Comparison of ENCODE assay signal across 26 cellular contexts in the genomic region with DNA sequence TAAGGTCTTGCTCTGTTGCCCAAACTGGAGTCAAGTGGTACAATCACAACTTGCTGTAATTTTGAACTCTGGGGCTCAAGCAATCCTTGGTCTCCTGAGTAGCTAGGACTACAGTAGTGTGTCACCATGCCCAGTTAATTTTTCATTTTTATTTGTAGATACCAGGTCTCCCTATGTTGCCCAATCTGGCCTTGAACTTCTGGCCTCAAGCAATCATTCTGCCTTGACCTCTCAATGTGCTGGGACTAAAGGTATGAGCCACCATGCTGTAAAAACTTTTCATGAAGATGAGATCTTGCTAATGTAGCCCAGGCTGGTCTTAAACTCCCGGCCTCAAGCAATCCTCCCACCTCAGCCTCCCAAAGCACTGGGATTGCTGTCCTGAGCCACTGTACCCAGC.
"Had no signal": no experiment of that assay in that cellular context is flagged by ENCODE, and none has a peak within 500 bp of the region (broad histone marks: within the 10 kb centered on the region; RNA-seq: fewer than 3 reads in every experiment).

No MANE protein-coding gene starts in this region.

- H3K9me3 Mint-ChIP-seq: dendritic cell treated with granulocyte-macrophage colony-stimulating factor and Interleukin-4, amounts not matched to agents 40 ng/mL and 50 ng/mL, for 4 days; effector memory CD8-positive, alpha-beta T cell had no signal

- H3K4me1 Mint-ChIP-seq: endodermal cell had no signal

- H3K27ac Mint-ChIP-seq: dendritic cell treated with granulocyte-macrophage colony-stimulating factor and Interleukin-4, amounts not matched to agents 40 ng/mL and 50 ng/mL, for 4 days; effector memory CD8-positive, alpha-beta T cell; endodermal cell had no signal

- H3K9me3 ChIP-seq: colonic mucosa, esophagus muscularis mucosa, esophagus squamous epithelium, gastroesophageal sphincter had no signal

- FAIRE-seq: endothelial cell of umbilical vein had no signal

- DNase-seq: colonic mucosa; cortex of kidney; dermis blood vessel endothelial cell; dorsolateral prefrontal cortex; effector CD4-positive, alpha-beta T cell; effector CD8-positive, alpha-beta T cell; effector memory CD4-positive, alpha-beta T cell; effector memory CD8-positive, alpha-beta T cell; endodermal cell; erythroblast; esophagus squamous epithelium; foreskin fibroblast; foreskin keratinocyte; foreskin melanocyte; gastrocnemius medialis; glutamatergic neuron; head of caudate nucleus; heart left ventricle; heart right ventricle had no signal

- H3K36me3 ChIP-seq: colonic mucosa, esophagus muscularis mucosa, esophagus squamous epithelium, gastrocnemius medialis, gastroesophageal sphincter, heart left ventricle, heart right ventricle had no signal

- ATAC-seq: effector memory CD8-positive, alpha-beta T cell; esophagus mucosa; foreskin keratinocyte; gastrocnemius medialis; gastroesophageal sphincter; heart left ventricle; heart right ventricle had no signal

- H3K27ac ChIP-seq: colonic mucosa, coronary artery, dorsolateral prefrontal cortex, epithelial cell of prostate, esophagus muscularis mucosa, esophagus squamous epithelium, foreskin keratinocyte, gastrocnemius medialis, gastroesophageal sphincter, heart left ventricle, heart right ventricle had no signal

- H3K4me1 ChIP-seq: colonic mucosa, esophagus muscularis mucosa, esophagus squamous epithelium, foreskin keratinocyte, gastrocnemius medialis, gastroesophageal sphincter, heart left ventricle, heart right ventricle had no signal

- H3K4me3 Mint-ChIP-seq: dendritic cell treated with granulocyte-macrophage colony-stimulating factor and Interleukin-4, amounts not matched to agents 40 ng/mL and 50 ng/mL, for 4 days; effector memory CD8-positive, alpha-beta T cell; endodermal cell had no signal

- H3K27me3 ChIP-seq: colonic mucosa, dorsolateral prefrontal cortex, esophagus muscularis mucosa, esophagus squamous epithelium, foreskin keratinocyte, gastrocnemius medialis, gastroesophageal sphincter, heart left ventricle, heart right ventricle had no signal

- H3K4me3 ChIP-seq: colonic mucosa, coronary artery, dorsolateral prefrontal cortex, esophagus muscularis mucosa, esophagus squamous epithelium, gastrocnemius medialis, gastroesophageal sphincter, heart left ventricle, heart right ventricle had no signal
